Comparison of ENCODE assay signal across 10 cellular contexts in genomic region chr18:80200171-80200931, GRCh38. TPM values are rescaled to one million over a fixed set of nuclear protein-coding genes. Genes with fewer than 3 reads are reported as not detected.
DNase-seq lines count a peak whose midpoint lies in the region; ATAC-seq and TF ChIP-seq lines count a peak whose summit lies in the region.
"Had no signal": no experiment of that assay in that cellular context is flagged by ENCODE, and none has a peak within 500 bp of the region (broad histone marks: within the 10 kb centered on the region; RNA-seq: fewer than 3 reads in every experiment).

No MANE protein-coding gene starts in this region.

- ATAC-seq in HG02885 (IDR thresholded peaks at IDR 0.05; ENCODE audit: poor library complexity, unreplicated experiment): no peak
- ATAC-seq: naive thymus-derived CD8-positive, alpha-beta T cell had no signal

- peak overlapping the region in 17 of 59 donors; percentile 7 to 39 (median 22) for H3K4me3 ChIP-seq in dorsolateral prefrontal cortex

- TF ChIP-seq CTCF in dorsolateral prefrontal cortex (IDR thresholded peaks at IDR 0.05 in 54 of 56, conservative IDR thresholded peaks at IDR 0.05 in 2 of 56; ENCODE audit: low read depth in 1 of 56, partially characterized antibody in 56 of 56): peak in 55 of 56 donors; percentile 25 to 79 (median 57)

- H3K27ac ChIP-seq in dorsolateral prefrontal cortex: peak overlapping the region in 58 of 59 donors; percentile 8 to 90 (median 76)

- intact Hi-C loops in dorsolateral prefrontal cortex (cut with DNase I) (no loop called here), posterior cingulate gyrus (cut with DNase I) (no loop called here)

- H3K27me3 ChIP-seq in dorsolateral prefrontal cortex: no peaks in the 10 kb centered on the region

- DNase-seq in EH (ENCODE audit: low read depth) (peak; percentile 12), NCI-H1694 (lab: John Stamatoyannopoulos, UW) (peak; percentile 51), dorsolateral prefrontal cortex (peak; percentile 10 to 78 (median 70)), posterior cingulate gyrus (peak in 8 of 10 donors; percentile 55 to 94 (median 70)), SKM-1 (lab: John Stamatoyannopoulos, UW; ENCODE audit: unreplicated experiment) (no peak), Kasumi-1 (lab: John Stamatoyannopoulos, UW) (no peak), NCI-H2029 treated with DMSO at 0.1 percent for 48 hours (lab: John Stamatoyannopoulos, UW) (no peak)
- DNase-seq: naive thymus-derived CD8-positive, alpha-beta T cell; NCI-H446 had no signal

RNA-seq across cellular contexts. Expression of gene PARD6G, which starts 47.0 kb away (rescaled TPM):
- 1 to 10 TPM; 1.8 to 7.9 (median 4.1) TPM for total RNA-seq in dorsolateral prefrontal cortex

Comparison
In these comparisons a context has a peak if more than half of its experiments do, and no peak if none do; other contexts are left out.
1. DNase-seq: peak in EH (single experiment), NCI-H1694 (single experiment), dorsolateral prefrontal cortex (10 of 10) and posterior cingulate gyrus (8 of 10); none in SKM-1 (single experiment), Kasumi-1 (0 of 2) and NCI-H2029 treated with DMSO at 0.1 percent for 48 hours (single experiment).